ENCODE assay signal across 1 cellular context in genomic region chr17:41919165-41919817, GRCh38.
A peak's percentile ranks its signal among the peaks of the same experiment; 100 is the strongest.
TF ChIP-seq lines count a peak whose summit lies in the region.

No MANE protein-coding gene starts in this region.

TF ChIP-seq in HepG2, 621 proteins besides CTCF, POLR2A, EP300 and RAD21 (continues in another document):
- TF ChIP-seq ZBTB46 (CRISPR knock-in tag; IDR thresholded peaks at IDR 0.05; ENCODE audit: borderline replicate concordance) (no peak), ZNF605 (CRISPR knock-in tag; IDR thresholded peaks at IDR 0.05) (peak; percentile 77), HDAC2 (CRISPR knock-in tag; IDR thresholded peaks at IDR 0.05) (peak; percentile 41; the same call in 1 of the 2 replicates), ZNF672 (CRISPR knock-in tag; IDR thresholded peaks at IDR 0.05) (no peak), NR0B2 (CRISPR knock-in tag; IDR thresholded peaks at IDR 0.05) (no peak), ZSCAN21 (CRISPR knock-in tag; IDR thresholded peaks at IDR 0.05; ENCODE audit: borderline replicate concordance) (peak; percentile 73; the same call in 1 of the 2 replicates), ZNF646 (CRISPR knock-in tag; IDR thresholded peaks at IDR 0.05) (no peak), HNF1B (CRISPR knock-in tag; IDR thresholded peaks at IDR 0.05) (peak; percentile 83), ETV6 (CRISPR knock-in tag; conservative IDR thresholded peaks at IDR 0.05) (peak; percentile 69; the same call in 1 of the 2 replicates), ZNF512B (CRISPR knock-in tag; IDR thresholded peaks at IDR 0.05; ENCODE audit: borderline replicate concordance) (no peak), ZNF790 (CRISPR knock-in tag; IDR thresholded peaks at IDR 0.05; ENCODE audit: borderline replicate concordance) (no peak), ZNF530 (CRISPR knock-in tag; IDR thresholded peaks at IDR 0.05; ENCODE audit: low read depth) (no peak), ZNF567 (CRISPR knock-in tag; IDR thresholded peaks at IDR 0.05; ENCODE audit: borderline replicate concordance) (peak; percentile 70; the same call in 1 of the 2 replicates), KDM3A (CRISPR knock-in tag; IDR thresholded peaks at IDR 0.05; ENCODE audit: low read depth) (peak; percentile 8; the same call in 1 of the 2 replicates), TRAFD1 (CRISPR knock-in tag; IDR thresholded peaks at IDR 0.05; ENCODE audit: borderline replicate concordance) (peak; percentile 95; the same call in 1 of the 2 replicates), ZBTB8A (CRISPR knock-in tag; IDR thresholded peaks at IDR 0.05; ENCODE audit: borderline replicate concordance, low read depth) (0 out of 2 replicates have a peak, but pooled peaks have one; percentile 14), ELF1 (CRISPR knock-in tag; IDR thresholded peaks at IDR 0.05) (no peak), IRF2 (CRISPR knock-in tag; IDR thresholded peaks at IDR 0.05) (0 out of 2 replicates have a peak, but pooled peaks have one; percentile 54), ELK4 (CRISPR knock-in tag; IDR thresholded peaks at IDR 0.05; ENCODE audit: borderline replicate concordance) (no peak), SOX6 (IDR thresholded peaks at IDR 0.05) (no peak), SOX6 (CRISPR knock-in tag; IDR thresholded peaks at IDR 0.05) (no peak), KLF15 (CRISPR knock-in tag; IDR thresholded peaks at IDR 0.05; ENCODE audit: borderline replicate concordance) (peak; percentile 44; the same call in 1 of the 2 replicates), ZNF274 (CRISPR knock-in tag; IDR thresholded peaks at IDR 0.05) (no peak; the same call in 1 of the 2 replicates), IKZF4 (CRISPR knock-in tag; IDR thresholded peaks at IDR 0.05; ENCODE audit: borderline replicate concordance, low read depth, not compliant biosample characterization) (peak; percentile 76), ZMAT3 (CRISPR knock-in tag; conservative IDR thresholded peaks at IDR 0.05) (no peak), ZFP36L1 (CRISPR knock-in tag; IDR thresholded peaks at IDR 0.05) (0 out of 2 replicates have a peak, but pooled peaks have one; percentile 28), ZSCAN31 (CRISPR knock-in tag; IDR thresholded peaks at IDR 0.05; ENCODE audit: low read depth) (peak; percentile 97; the same call in 1 of the 2 replicates), HOXA9 (CRISPR knock-in tag; IDR thresholded peaks at IDR 0.05; ENCODE audit: borderline replicate concordance) (no peak), ZNF570 (CRISPR knock-in tag; IDR thresholded peaks at IDR 0.05; ENCODE audit: borderline replicate concordance) (no peak), ZBTB1 (CRISPR knock-in tag; IDR thresholded peaks at IDR 0.05; ENCODE audit: borderline replicate concordance) (no peak), BCL3 (CRISPR knock-in tag; IDR thresholded peaks at IDR 0.05) (peak; percentile 51; the same call in 1 of the 2 replicates), SKI (IDR thresholded peaks at IDR 0.05; ENCODE audit: partially characterized antibody) (peak; percentile 20), KLF9 (CRISPR knock-in tag; IDR thresholded peaks at IDR 0.05; ENCODE audit: low read depth) (no peak; the same call in 1 of the 2 replicates), SP5 (CRISPR knock-in tag; IDR thresholded peaks at IDR 0.05; ENCODE audit: borderline replicate concordance, low read depth) (no peak), ZNF710 (CRISPR knock-in tag; IDR thresholded peaks at IDR 0.05; ENCODE audit: borderline replicate concordance) (peak; percentile 59)
